14 cellular contexts compared by ENCODE assay signal in the genomic region with DNA sequence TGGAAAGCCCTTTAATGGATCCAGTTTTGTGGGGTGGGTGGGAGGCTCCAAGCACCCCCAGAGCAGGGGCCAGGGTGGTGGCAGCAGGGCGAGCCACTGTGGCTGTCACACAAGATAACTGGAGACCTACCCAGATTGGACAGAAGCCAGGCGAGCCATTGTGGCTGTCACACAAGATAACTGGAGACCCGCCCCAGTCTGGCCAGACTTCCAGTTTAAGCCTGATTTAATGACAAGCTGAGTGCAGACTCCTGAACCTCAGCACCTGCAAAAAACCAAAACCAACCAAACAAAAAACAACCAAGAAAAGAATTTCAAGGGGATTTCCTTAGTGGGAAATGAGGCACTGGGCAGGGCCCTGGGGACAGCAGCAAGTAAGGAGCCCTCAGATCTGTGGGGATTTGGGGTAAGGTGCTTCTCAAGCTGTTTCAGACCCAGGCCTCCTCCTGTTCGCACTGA.
DNase-seq lines count a peak whose midpoint lies in the region; ATAC-seq, FAIRE-seq and TF ChIP-seq lines count a peak whose summit lies in the region.
"Had no signal": no experiment of that assay in that cellular context is flagged by ENCODE, and none has a peak within 500 bp of the region (broad histone marks: within the 10 kb centered on the region; RNA-seq: fewer than 3 reads in every experiment).

No MANE protein-coding gene starts in this region.

- POLR2A ChIA-PET in CD4-positive, alpha-beta T cell (lab: Charles Lee) = no interaction called here

- no peaks in the 10 kb centered on the region for H3K4me1 Mint-ChIP-seq in CD4-positive, alpha-beta T cell (ENCODE audit: low read depth)

- peak overlapping the region; percentile 87 for H3K27ac ChIP-seq in small intestine (ENCODE audit: low read depth in 1 of 2, low read length in 1 of 2)
- no peak overlapping the region for H3K27ac ChIP-seq in CD4-positive, alpha-beta T cell (ENCODE audit: low read depth, low read length)
- H3K27ac ChIP-seq in right atrium auricular region = no peak overlapping the region
- H3K27ac ChIP-seq: A549, breast epithelium, sigmoid colon, SK-N-MC had no signal

- 24 to 51% (median 24%) methylated on average over 4 of the region's 4 CpGs for WGBS in small intestine, 3 donors

- CTCF ChIA-PET in CD4-positive, alpha-beta T cell (lab: Charles Lee) = no interaction called here

- peak; percentile 81 for ATAC-seq in HG02678 (IDR thresholded peaks at IDR 0.05; ENCODE audit: unreplicated experiment)
- no peak for ATAC-seq in CD4-positive, alpha-beta T cell (ENCODE audit: poor library complexity)
- no peak for ATAC-seq in HG03097 (IDR thresholded peaks at IDR 0.05; ENCODE audit: low FRiP score, unreplicated experiment)
- ATAC-seq: A549 had no signal

- DNase-seq in NCI-H2107 treated with DMSO at 0.1 percent for 48 hours (lab: John Stamatoyannopoulos, UW; ENCODE audit: unreplicated experiment) (peak; percentile 41), NCI-H2107 (lab: John Stamatoyannopoulos, UW) (no peak), NCI-H748 treated with DMSO at 0.1 percent for 48 hours (lab: John Stamatoyannopoulos, UW) (peak; percentile 5), small intestine (peak; percentile 94), right atrium auricular region (ENCODE audit: low spot score) (no peak)
- no peak for DNase-seq in CD4-positive, alpha-beta T cell
- DNase-seq: GF-D8, HFFc6, sigmoid colon had no signal

- H3K9me3 ChIP-seq in small intestine (ENCODE audit: control insufficient read depth, low read depth) (no peaks in the 10 kb centered on the region), right atrium auricular region (peaks cover 0 to 5% of the 10 kb centered on the region in 2 donors)
- H3K9me3 ChIP-seq in CD4-positive, alpha-beta T cell (ENCODE audit: control insufficient read depth, low read length) = no peaks in the 10 kb centered on the region
- H3K9me3 ChIP-seq: A549, sigmoid colon had no signal

- H3K4me1 ChIP-seq in small intestine (ENCODE audit: control insufficient read depth in 2 of 2, insufficient read depth in 1 of 2, low read depth in 1 of 2, low read length in 1 of 2) = peaks cover 3 to 14% of the 10 kb centered on the region in 2 donors
- no peaks in the 10 kb centered on the region for H3K4me1 ChIP-seq in right atrium auricular region
- H3K4me1 ChIP-seq: A549, breast epithelium, sigmoid colon had no signal

- H3K4me3 ChIP-seq in small intestine (ENCODE audit: low read depth in 1 of 2, low read length in 2 of 2) (no peak overlapping the region), right atrium auricular region (no peak overlapping the region)
- H3K4me3 ChIP-seq: A549, breast epithelium, sigmoid colon, SK-N-MC had no signal

- H3K27me3 ChIP-seq in small intestine (ENCODE audit: control insufficient read depth in 2 of 2, insufficient read depth in 2 of 2, low read length in 2 of 2) (no peaks in the 10 kb centered on the region), right atrium auricular region (no peaks in the 10 kb centered on the region)
- H3K27me3 ChIP-seq in CD4-positive, alpha-beta T cell (ENCODE audit: control insufficient read depth, insufficient read depth, low read length) = no peaks in the 10 kb centered on the region
- H3K27me3 ChIP-seq: breast epithelium had no signal

- H3K4me3 Mint-ChIP-seq in CD4-positive, alpha-beta T cell = no peak overlapping the region
- H3K4me3 Mint-ChIP-seq: HFFc6 had no signal

- H3K36me3 Mint-ChIP-seq in CD4-positive, alpha-beta T cell (ENCODE audit: low read depth) = no peaks in the 10 kb centered on the region

- H3K36me3 ChIP-seq in small intestine (ENCODE audit: control insufficient read depth in 2 of 2, insufficient read depth in 2 of 2, low read length in 2 of 2) (no peaks in the 10 kb centered on the region), right atrium auricular region (no peaks in the 10 kb centered on the region)
- H3K36me3 ChIP-seq: breast epithelium, sigmoid colon had no signal

- H3K9me3 Mint-ChIP-seq in CD4-positive, alpha-beta T cell = peaks cover 3% of the 10 kb centered on the region
- H3K9me3 Mint-ChIP-seq: HFFc6 had no signal

- H3K27me3 Mint-ChIP-seq in CD4-positive, alpha-beta T cell = no peaks in the 10 kb centered on the region

- H3K27ac Mint-ChIP-seq in CD4-positive, alpha-beta T cell = no peak overlapping the region
- H3K27ac Mint-ChIP-seq: HFFc6 had no signal

- intact Hi-C loops in CD4-positive, alpha-beta T cell (cut with DNase I, micrococcal nuclease) = no loop called here

- TF ChIP-seq CTCF in CD4-positive, alpha-beta T cell (IDR thresholded peaks at IDR 0.05) = no peak
- TF ChIP-seq CTCF in right atrium auricular region (IDR thresholded peaks at IDR 0.05) = no peak

- no peak for FAIRE-seq in small intestine (lab: Jason Lieb, UNC)
- FAIRE-seq: A549 had no signal

Comparison
In these comparisons a context has a peak if more than half of its experiments do, and no peak if none do; other contexts are left out.
1. DNase-seq: peak in NCI-H2107 treated with DMSO at 0.1 percent for 48 hours (single experiment), NCI-H748 treated with DMSO at 0.1 percent for 48 hours (single experiment) and small intestine (single experiment); none in NCI-H2107 (single experiment), CD4-positive, alpha-beta T cell (0 of 10) and right atrium auricular region (single experiment).
2. H3K27ac ChIP-seq: peak in small intestine (2 of 2); none in CD4-positive, alpha-beta T cell (single experiment) and right atrium auricular region (0 of 2).